9 cellular contexts compared by ENCODE assay signal in the genomic region with DNA sequence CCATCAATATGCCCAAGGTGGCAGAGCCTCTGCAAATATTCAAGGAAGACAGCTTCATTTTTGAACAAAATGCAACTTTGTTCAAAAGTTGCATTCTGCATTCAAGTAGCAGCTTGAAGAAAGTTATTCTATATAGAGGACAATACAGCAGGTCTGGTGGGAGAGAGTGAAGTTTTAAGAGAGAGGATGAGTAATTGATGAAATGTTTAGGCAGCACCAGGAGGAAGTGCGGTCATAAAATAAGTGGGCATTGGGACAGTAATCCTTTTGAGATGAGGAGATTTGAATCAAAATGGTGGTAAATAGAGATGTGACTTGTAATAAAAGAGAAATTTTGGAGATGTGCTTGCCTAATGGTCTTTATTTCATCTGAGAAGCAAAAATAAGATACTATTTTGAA.
"Had no signal": no experiment of that assay in that cellular context is flagged by ENCODE, and none has a peak within 500 bp of the region (broad histone marks: within the 10 kb centered on the region; RNA-seq: fewer than 3 reads in every experiment).

No MANE protein-coding gene starts in this region.

- H3K9ac ChIP-seq: GM23248 had no signal

- H3K4me3 ChIP-seq: GM23248, GM23338, HAP-1 had no signal

- ATAC-seq: GM23338, HCT116 had no signal

- H3K4me2 ChIP-seq: GM23338 had no signal

- H3K9me3 ChIP-seq: HAP-1 had no signal

- H3K36me3 ChIP-seq: HAP-1 had no signal

- H2AFZ ChIP-seq: GM23248, GM23338 had no signal

- H3K4me1 ChIP-seq: HAP-1 had no signal

- DNase-seq: GM23248, GOT3, H7, H9, HCEC 1CT, HFFc6 had no signal

- H3K27ac ChIP-seq: GM23248 had no signal
